Comparison of ENCODE assay signal across 36 cellular contexts in the genomic region with DNA sequence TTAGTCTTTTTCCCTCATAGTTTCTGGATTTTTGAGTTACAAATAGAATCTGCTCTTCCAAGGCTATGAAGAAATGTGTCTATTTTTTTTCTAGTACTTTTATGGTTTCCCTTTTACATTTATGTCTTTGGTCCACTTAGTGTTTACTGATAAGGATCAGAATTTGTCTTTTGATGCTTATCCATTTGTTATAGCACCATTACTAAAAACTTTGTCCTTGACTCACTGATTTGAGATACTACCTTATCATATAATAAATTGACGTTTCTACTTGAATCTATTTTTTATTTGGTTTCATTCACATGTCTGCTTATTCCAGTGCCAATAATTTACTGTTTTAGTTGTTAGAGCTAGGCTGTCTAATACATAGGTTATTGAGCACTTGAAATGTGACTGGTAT.
"Had no signal": no experiment of that assay in that cellular context is flagged by ENCODE, and none has a peak within 500 bp of the region (broad histone marks: within the 10 kb centered on the region; RNA-seq: fewer than 3 reads in every experiment).

No MANE protein-coding gene starts in this region.

- H3K36me3 ChIP-seq: adrenal gland, cardiac muscle cell had no signal

- ATAC-seq: activated CD8-positive, alpha-beta T cell treated with anti-CD3 and anti-CD28 coated beads for 36 hours; activated naive CD4-positive, alpha-beta T cell treated with anti-CD3 and anti-CD28 coated beads, Interleukin-2, amount 50 U/mL, for 72 hours; activated T-cell treated with anti-CD3 and anti-CD28 coated beads, Interleukin-2, amount 50 U/mL, for 4 hours; activated T-cell treated with anti-CD3 and anti-CD28 coated beads, Interleukin-2, amount 50 U/mL, for 72 hours; activated T-helper 17 cell treated with anti-CD3 and anti-CD28 coated beads, Interleukin-2, amount 50 U/mL, for 72 hours; T-cell; T-helper 17 cell had no signal

- FAIRE-seq: bronchial epithelial cell had no signal

- H3K27me3 ChIP-seq: adrenal gland, cardiac muscle cell had no signal

- H3K27me3 Mint-ChIP-seq: activated B cell treated with CpG ODN at 0.5 μM for 24 hours; activated CD4-positive, alpha-beta memory T cell treated with anti-CD3 and anti-CD28 coated beads for 36 hours; activated CD8-positive, alpha-beta T cell treated with anti-CD3 and anti-CD28 coated beads for 36 hours; activated naive CD8-positive, alpha-beta T cell treated with anti-CD3 and anti-CD28 coated beads for 36 hours; brain; central memory CD8-positive, alpha-beta T cell had no signal

- H3K36me3 Mint-ChIP-seq: activated CD4-positive, alpha-beta memory T cell treated with anti-CD3 and anti-CD28 coated beads for 36 hours; activated naive CD4-positive, alpha-beta T cell treated with anti-CD3 and anti-CD28 coated beads, Interleukin-2, amount 50 U/mL, for 72 hours; activated naive CD8-positive, alpha-beta T cell treated with anti-CD3 and anti-CD28 coated beads for 36 hours; brain; T-cell had no signal

- H3K27ac ChIP-seq: adrenal gland, cardiac muscle cell, VCaP had no signal

- H3K9me3 Mint-ChIP-seq: activated B cell treated with CpG ODN at 0.5 μM for 24 hours; activated CD4-positive, alpha-beta memory T cell treated with anti-CD3 and anti-CD28 coated beads for 36 hours; activated CD4-positive, alpha-beta T cell treated with anti-CD3 and anti-CD28 coated beads, Interleukin-2, amount 10 ng/mL, durations not matched to agents 24 days and 14 days; activated CD8-positive, alpha-beta T cell treated with anti-CD3 and anti-CD28 coated beads for 36 hours; activated naive CD4-positive, alpha-beta T cell treated with anti-CD3 and anti-CD28 coated beads for 36 hours; activated naive CD4-positive, alpha-beta T cell treated with anti-CD3 and anti-CD28 coated beads, Interleukin-2, amount 50 U/mL, for 72 hours; activated naive CD8-positive, alpha-beta T cell treated with anti-CD3 and anti-CD28 coated beads for 36 hours; activated T-cell treated with anti-CD3 and anti-CD28 coated beads, Interleukin-2, amount 50 U/mL, for 4 hours; activated T-cell treated with anti-CD3 and anti-CD28 coated beads, Interleukin-2, amount 50 U/mL, for 72 hours; activated T-helper 1 cell treated with anti-CD3 and anti-CD28 coated beads, Interleukin-12 subunit alpha, Interleukin-12 subunit beta, Interleukin-2, Interleukin-4 antibody, amounts not matched to agents 30 ng/mL and 10 ng/mL and 1 ng/mL, durations not matched to agents 14 hours and 24 hours and 36 hours; activated T-helper 17 cell treated with anti-CD3 and anti-CD28 coated beads, Interleukin-2, amount 50 U/mL, for 72 hours; brain; central memory CD8-positive, alpha-beta T cell; T-cell; T-helper 2 cell treated with Interferon-gamma antibody and Interleukin-4, amounts not matched to agents 5 μg/mL and 100 μg/mL, for 36 hours had no signal

- H3K27ac Mint-ChIP-seq: activated B cell treated with CpG ODN at 0.5 μM for 24 hours; activated CD4-positive, alpha-beta memory T cell treated with anti-CD3 and anti-CD28 coated beads for 36 hours; activated CD4-positive, alpha-beta T cell treated with anti-CD3 and anti-CD28 coated beads, Interleukin-2, amount 10 ng/mL, durations not matched to agents 24 days and 14 days; activated CD8-positive, alpha-beta T cell treated with anti-CD3 and anti-CD28 coated beads for 36 hours; activated naive CD4-positive, alpha-beta T cell treated with anti-CD3 and anti-CD28 coated beads for 36 hours; activated naive CD4-positive, alpha-beta T cell treated with anti-CD3 and anti-CD28 coated beads, Interleukin-2, amount 50 U/mL, for 72 hours; activated naive CD8-positive, alpha-beta T cell treated with anti-CD3 and anti-CD28 coated beads for 36 hours; activated T-cell treated with anti-CD3 and anti-CD28 coated beads, Interleukin-2, amount 50 U/mL, for 72 hours; activated T-helper 1 cell treated with anti-CD3 and anti-CD28 coated beads, Interleukin-12 subunit alpha, Interleukin-12 subunit beta, Interleukin-2, Interleukin-4 antibody, amounts not matched to agents 30 ng/mL and 10 ng/mL and 1 ng/mL, durations not matched to agents 14 hours and 24 hours and 36 hours; activated T-helper 17 cell treated with anti-CD3 and anti-CD28 coated beads, Interleukin-2, amount 50 U/mL, for 72 hours; brain; T-cell; T-helper 17 cell; T-helper 2 cell treated with Interferon-gamma antibody and Interleukin-4, amounts not matched to agents 5 μg/mL and 100 μg/mL, for 36 hours had no signal

- H3K4me3 ChIP-seq: adrenal gland, cardiac muscle cell had no signal

- H3K4me1 ChIP-seq: adrenal gland had no signal

- DNase-seq: activated B cell treated with CpG ODN at 0.5 μM for 24 hours; activated CD4-positive, alpha-beta memory T cell treated with anti-CD3 and anti-CD28 coated beads for 36 hours; activated CD4-positive, alpha-beta T cell treated with anti-CD3 and anti-CD28 coated beads for 4 hours; activated CD4-positive, alpha-beta T cell treated with anti-CD3 and anti-CD28 coated beads, Interleukin-2, amount 10 ng/mL, durations not matched to agents 24 days and 14 days; activated CD4-positive, alpha-beta T cell treated with anti-CD3 and anti-CD28 coated beads, Interleukin-2, amount 50 U/mL, for 1 hour; activated CD4-positive, alpha-beta T cell treated with anti-CD3 and anti-CD28 coated beads, Interleukin-2, amount 50 U/mL, for 4 hours; activated CD4-positive, CD25-positive, alpha-beta regulatory T cell treated with anti-CD3 and anti-CD28 coated beads, Interleukin-2, amount 50 U/mL, for 72 hours; activated CD8-positive, alpha-beta memory T cell treated with anti-CD3 and anti-CD28 coated beads, Interleukin-2, amount 50 U/mL, for 4 hours; activated CD8-positive, alpha-beta T cell treated with anti-CD3 and anti-CD28 coated beads for 36 hours; activated effector memory CD4-positive, alpha-beta T cell treated with anti-CD3 and anti-CD28 coated beads, Interleukin-2, amount 50 U/mL, for 16 hours; activated gamma-delta T cell treated with Interleukin-2 at 50 U/mL for 16 hours; activated naive CD4-positive, alpha-beta T cell; activated naive CD4-positive, alpha-beta T cell treated with anti-CD3 and anti-CD28 coated beads for 36 hours; activated naive CD4-positive, alpha-beta T cell treated with anti-CD3 and anti-CD28 coated beads, Interleukin-2, amount 50 U/mL, for 16 hours; activated naive CD8-positive, alpha-beta T cell treated with anti-CD3 and anti-CD28 coated beads for 36 hours; activated T-cell treated with anti-CD3 and anti-CD28 coated beads for 4 hours; activated T-cell treated with anti-CD3 and anti-CD28 coated beads, Interleukin-2, amount 50 U/mL, for 1 hour; activated T-cell treated with anti-CD3 and anti-CD28 coated beads, Interleukin-2, amount 50 U/mL, for 4 hours; activated T-cell treated with anti-CD3 and anti-CD28 coated beads, Interleukin-2, amount 50 U/mL, for 72 hours; adrenal gland; amniotic stem cell; aorta; caudate nucleus; cerebellar nuclear complex; T-cell; T-helper 17 cell; T-helper 9 cell had no signal

- H3K4me3 Mint-ChIP-seq: activated B cell treated with CpG ODN at 0.5 μM for 24 hours; activated CD4-positive, alpha-beta memory T cell treated with anti-CD3 and anti-CD28 coated beads for 36 hours; activated CD4-positive, alpha-beta T cell treated with anti-CD3 and anti-CD28 coated beads, Interleukin-2, amount 10 ng/mL, durations not matched to agents 24 days and 14 days; activated CD8-positive, alpha-beta T cell treated with anti-CD3 and anti-CD28 coated beads for 36 hours; activated naive CD4-positive, alpha-beta T cell treated with anti-CD3 and anti-CD28 coated beads for 36 hours; activated naive CD8-positive, alpha-beta T cell treated with anti-CD3 and anti-CD28 coated beads for 36 hours; activated T-cell treated with anti-CD3 and anti-CD28 coated beads, Interleukin-2, amount 50 U/mL, for 4 hours; activated T-cell treated with anti-CD3 and anti-CD28 coated beads, Interleukin-2, amount 50 U/mL, for 72 hours; activated T-helper 1 cell treated with anti-CD3 and anti-CD28 coated beads, Interleukin-12 subunit alpha, Interleukin-12 subunit beta, Interleukin-2, Interleukin-4 antibody, amounts not matched to agents 30 ng/mL and 10 ng/mL and 1 ng/mL, durations not matched to agents 14 hours and 24 hours and 36 hours; activated T-helper 17 cell treated with anti-CD3 and anti-CD28 coated beads, Interleukin-2, amount 50 U/mL, for 72 hours; brain; central memory CD8-positive, alpha-beta T cell; T-cell; T-helper 17 cell; T-helper 2 cell treated with Interferon-gamma antibody and Interleukin-4, amounts not matched to agents 5 μg/mL and 100 μg/mL, for 36 hours had no signal

- H3K9me3 ChIP-seq: adrenal gland had no signal

- H3K4me1 Mint-ChIP-seq: activated B cell treated with CpG ODN at 0.5 μM for 24 hours; activated CD4-positive, alpha-beta T cell treated with anti-CD3 and anti-CD28 coated beads, Interleukin-2, amount 10 ng/mL, durations not matched to agents 24 days and 14 days; activated T-helper 17 cell treated with anti-CD3 and anti-CD28 coated beads, Interleukin-2, amount 50 U/mL, for 72 hours; central memory CD8-positive, alpha-beta T cell had no signal
